14 cellular contexts compared by ENCODE assay signal in genomic region chr6:44730771-44731391, GRCh38.
A peak's percentile ranks its signal among the peaks of the same experiment; 100 is the strongest.
DNase-seq lines count a peak whose midpoint lies in the region; ATAC-seq and TF ChIP-seq lines count a peak whose summit lies in the region.
"Had no signal": no experiment of that assay in that cellular context is flagged by ENCODE, and none has a peak within 500 bp of the region (broad histone marks: within the 10 kb centered on the region; RNA-seq: fewer than 3 reads in every experiment).

No MANE protein-coding gene starts in this region.

- H3K9me3 ChIP-seq in mesenchymal stem cell (ENCODE audit: control insufficient read depth, low read length) = no peaks in the 10 kb centered on the region
- H3K9me3 ChIP-seq: heart right ventricle, tibial artery had no signal

- H3K4me3 ChIP-seq in astrocyte of the cerebellum (ENCODE audit: low read depth, low read length) (no peak overlapping the region), mesenchymal stem cell (ENCODE audit: insufficient read depth in 1 of 2, low read depth in 1 of 2, low read length in 2 of 2) (no peak overlapping the region)
- H3K4me3 ChIP-seq: heart right ventricle, tibial artery had no signal

- H2AK5ac ChIP-seq in mesenchymal stem cell (ENCODE audit: low read length, severe bottlenecking) = no peak overlapping the region

- H4K91ac ChIP-seq in mesenchymal stem cell (ENCODE audit: low read length) = no peak overlapping the region

- in situ Hi-C loops in astrocyte of the cerebellum (cut with HindIII; ENCODE audit: low sequenced_read_pairs) = no loop called here

- H4K8ac ChIP-seq in mesenchymal stem cell (ENCODE audit: low read length) = no peak overlapping the region

- TF ChIP-seq CTCF in 22Rv1 (IDR thresholded peaks at IDR 0.05) (no peak), astrocyte of the cerebellum (IDR thresholded peaks at IDR 0.05; ENCODE audit: low read depth, low read length, missing control alignments) (no peak)

- DNase-seq in HT-29 (ENCODE audit: low spot score) (peak; percentile 58), astrocyte of the cerebellum (ENCODE audit: low read depth) (peak; percentile 53), mesenchymal stem cell (peak; percentile 70)
- no peak for DNase-seq in stimulated activated CD4-positive, alpha-beta T cell treated with anti-CD3 and anti-CD28 coated beads, Interleukin-4, amount 100 ng/mL, for 24 hours
- DNase-seq: activated CD8-positive, alpha-beta memory T cell treated with anti-CD3 and anti-CD28 coated beads, Interleukin-2, amount 50 U/mL, for 4 hours; activated naive CD8-positive, alpha-beta T cell treated with anti-CD3 and anti-CD28 coated beads for 36 hours; GF-D8; heart right ventricle; NCI-H226; tibial artery had no signal

- no peaks in the 10 kb centered on the region for H3K27me3 ChIP-seq in mesenchymal stem cell (ENCODE audit: control insufficient read depth in 1 of 2, insufficient read depth in 1 of 2, low read length in 2 of 2)
- H3K27me3 ChIP-seq: tibial artery had no signal

- no peaks in the 10 kb centered on the region for H3K79me1 ChIP-seq in mesenchymal stem cell (replicated peaks; ENCODE audit: low read length, poor library complexity, severe bottlenecking)

- no peak overlapping the region for H3K9ac ChIP-seq in mesenchymal stem cell (ENCODE audit: low read length)

- H3K4me1 ChIP-seq in mesenchymal stem cell (ENCODE audit: control insufficient read depth, insufficient read depth, low read depth, low read length) = peaks cover 21% of the 10 kb centered on the region

- no peak overlapping the region for H3K4me2 ChIP-seq in mesenchymal stem cell (ENCODE audit: low read length, poor library complexity, severe bottlenecking)

- H2BK15ac ChIP-seq in mesenchymal stem cell (ENCODE audit: low read depth, poor library complexity, severe bottlenecking) = no peak overlapping the region

- no peak overlapping the region for H2BK5ac ChIP-seq in mesenchymal stem cell (ENCODE audit: low read depth, low read length, poor library complexity, severe bottlenecking)

- H3K36me3 ChIP-seq in mesenchymal stem cell (ENCODE audit: control insufficient read depth in 1 of 2, insufficient read depth in 2 of 2, low read depth in 1 of 2, low read length in 2 of 2) = no peaks in the 10 kb centered on the region
- H3K36me3 ChIP-seq: heart right ventricle, tibial artery had no signal

- no peak overlapping the region for H3K18ac ChIP-seq in mesenchymal stem cell (ENCODE audit: low read depth in 1 of 2, low read length in 2 of 2)

- WGBS in mesenchymal stem cell = 7% methylated on average over 7 of the region's 7 CpGs

- no peak overlapping the region for H3K14ac ChIP-seq in mesenchymal stem cell (ENCODE audit: low read length in 2 of 2)

- peak overlapping the region; percentile 90 for H3K27ac ChIP-seq in 22Rv1
- H3K27ac ChIP-seq in mesenchymal stem cell (ENCODE audit: low read length, poor library complexity, severe bottlenecking) = peak overlapping the region; percentile 62
- H3K27ac ChIP-seq: heart right ventricle, tibial artery had no signal

- ATAC-seq in GM18498 (IDR thresholded peaks at IDR 0.05; ENCODE audit: unreplicated experiment) (no peak), HG03039 (IDR thresholded peaks at IDR 0.05; ENCODE audit: unreplicated experiment) (no peak), GM18502 (IDR thresholded peaks at IDR 0.05; ENCODE audit: poor library complexity, unreplicated experiment) (no peak)
- ATAC-seq: heart right ventricle had no signal

- H2BK120ac ChIP-seq in mesenchymal stem cell (ENCODE audit: low read depth, low read length) = no peak overlapping the region

- H3K4ac ChIP-seq in mesenchymal stem cell (ENCODE audit: low read depth in 1 of 2, low read length in 2 of 2) = no peak overlapping the region

- no peak overlapping the region for H2BK12ac ChIP-seq in mesenchymal stem cell (ENCODE audit: low read length in 2 of 2)

- H2AFZ ChIP-seq in mesenchymal stem cell (ENCODE audit: low read depth, low read length) = no peak overlapping the region

- no peak overlapping the region for H3K23ac ChIP-seq in mesenchymal stem cell (ENCODE audit: low read length in 2 of 2)
